ENCODE assay signal across 8 cellular contexts in the genomic region with DNA sequence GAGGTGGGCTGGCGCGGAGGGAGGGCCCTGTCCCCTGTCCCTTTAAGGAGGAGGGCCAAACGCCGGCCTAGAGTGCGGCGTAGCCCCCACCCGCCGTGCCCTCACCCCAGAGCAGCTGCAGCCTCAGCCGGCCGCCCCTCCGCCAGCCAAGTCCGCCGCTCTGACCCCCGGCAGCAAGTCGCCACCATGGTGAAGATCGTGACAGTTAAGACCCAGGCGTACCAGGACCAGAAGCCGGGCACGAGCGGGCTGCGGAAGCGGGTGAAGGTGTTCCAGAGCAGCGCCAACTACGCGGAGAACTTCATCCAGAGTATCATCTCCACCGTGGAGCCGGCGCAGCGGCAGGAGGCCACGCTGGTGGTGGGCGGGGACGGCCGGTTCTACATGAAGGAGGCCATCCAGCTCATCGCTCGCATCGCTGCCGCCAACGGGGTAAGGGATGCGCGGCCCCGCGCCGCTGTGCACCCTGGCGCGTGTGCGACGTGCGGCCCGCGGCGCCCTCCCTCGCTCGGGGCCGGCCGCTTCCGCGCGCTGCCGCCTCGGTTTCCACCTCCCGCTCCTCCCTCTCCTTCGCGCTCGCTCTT. TPM values are rescaled to one million over a fixed set of nuclear protein-coding genes. Genes with fewer than 3 reads are reported as not detected.
DNase-seq lines count a peak whose midpoint lies in the region; ATAC-seq, FAIRE-seq and TF ChIP-seq lines count a peak whose summit lies in the region.

PGM1 (plus strand) TSS at position 109 of the 584 bp plus-strand sequence; CDS start at position 187, 78 bp downstream.

- TF ChIP-seq POLR2A in A549 (IDR thresholded peaks at IDR 0.05; ENCODE audit: low read length) (peak; percentile 46), GM18526 (IDR thresholded peaks at IDR 0.05; ENCODE audit: extremely low read depth, insufficient read length) (peak; percentile 22)

- whole genome bisulfite sequencing in A549 (ENCODE audit: missing lambda C conversion rate), result no CpG with 5 or more reads among the region's 64 CpGs

- TF ChIP-seq CTCF in A549 (IDR thresholded peaks at IDR 0.05) (no peak), kidney epithelial cell (IDR thresholded peaks at IDR 0.05; ENCODE audit: insufficient read depth, low read length, poor library complexity, severe bottlenecking) (no peak)

- POLR2A ChIA-PET in A549 (lab: Yijun Ruan, JAX), result no interaction called here

- CTCF ChIA-PET in A549 (lab: Yijun Ruan, JAX), result interaction anchor here (0.5 to 1.2 kb wide), 2 partner anchors 260 to 653 kb away, joined by 3 to 4 read pairs; no protein-coding TSS in a partner anchor

- TF ChIP-seq RAD21 in A549 (conservative IDR thresholded peaks at IDR 0.05 in 1 of 2, IDR thresholded peaks at IDR 0.05 in 1 of 2), result no peak

- peaks cover 20% of the 10 kb centered on the region for H3K4me1 ChIP-seq in A549

- H3K4me3 ChIP-seq in A549, result peak within 1 kb of the TSS; percentile 96
- peak within 1 kb of the TSS; percentile 91 for H3K4me3 ChIP-seq in kidney epithelial cell (ENCODE audit: low read depth, low read length)

- H3K27ac ChIP-seq in A549, result peak within 1 kb of the TSS; percentile 91 to 93

- DNase-seq in A549 (ENCODE audit: low read depth in 1 of 2, low spot score in 1 of 2) (peak; percentile 31 to 76), NCI-H2171 treated with DMSO at 0.1 percent for 48 hours (lab: John Stamatoyannopoulos, UW) (peak; percentile 65), cerebellar cortex (ENCODE audit: low spot score) (peak; percentile 68), kidney epithelial cell (ENCODE audit: low read depth) (peak; percentile 43)
- peak; percentile 76 for DNase-seq in activated CD4-positive, CD25-positive, alpha-beta regulatory T cell treated with anti-CD3 and anti-CD28 coated beads, Interleukin-2, amount 50 U/mL, for 72 hours
- peak; percentile 67 to 69 for DNase-seq in stimulated activated CD4-positive, alpha-beta T cell treated with anti-CD3 and anti-CD28 coated beads, Interleukin-15, amount 100 ng/mL, for 48 hours (ENCODE audit: low read depth in 2 of 2)

- ATAC-seq in A549 (peak; percentile 90 to 91), HG03060 (IDR thresholded peaks at IDR 0.05; ENCODE audit: low read depth, unreplicated experiment) (peak; percentile 65)

- FAIRE-seq in A549 (lab: Jason Lieb, UNC), result no peak

- no peaks in the 10 kb centered on the region for H3K9me3 ChIP-seq in A549

- peak within 1 kb of the TSS; percentile 83 for H3K4me2 ChIP-seq in A549

- no peaks in the 10 kb centered on the region for H3K36me3 ChIP-seq in kidney epithelial cell (ENCODE audit: control insufficient read depth, insufficient read depth, low read length)

- no peak for TF ChIP-seq EP300 in A549 (IDR thresholded peaks at IDR 0.05)

- no peaks in the 10 kb centered on the region for H3K27me3 ChIP-seq in kidney epithelial cell (ENCODE audit: control insufficient read depth, insufficient read depth, low read length)

TF ChIP-seq in A549, 52 proteins besides CTCF, POLR2A, EP300 and RAD21:
- TF ChIP-seq CBX8 (IDR thresholded peaks at IDR 0.05) (no peak), USF2 (IDR thresholded peaks at IDR 0.05) (no peak), GATA3 (IDR thresholded peaks at IDR 0.05; ENCODE audit: borderline replicate concordance) (0 out of 2 replicates have a peak, but pooled peaks have one; percentile 19), HOXB13 (CRISPR knock-in tag; IDR thresholded peaks at IDR 0.05; ENCODE audit: low read depth) (no peak), ATOH8 (CRISPR knock-in tag; IDR thresholded peaks at IDR 0.05; ENCODE audit: low read depth) (no peak), FOSL2 (IDR thresholded peaks at IDR 0.05) (no peak), FOSL2 (CRISPR knock-in tag; IDR thresholded peaks at IDR 0.05) (no peak), ZNF302 (CRISPR knock-in tag; IDR thresholded peaks at IDR 0.05) (no peak), NPAS2 (CRISPR knock-in tag; IDR thresholded peaks at IDR 0.05; ENCODE audit: borderline replicate concordance) (no peak), HDAC2 (IDR thresholded peaks at IDR 0.05) (no peak), EHF (CRISPR knock-in tag; IDR thresholded peaks at IDR 0.05) (no peak), FOXS1 (CRISPR knock-in tag; IDR thresholded peaks at IDR 0.05) (no peak), HOXA7 (CRISPR knock-in tag; IDR thresholded peaks at IDR 0.05) (no peak), FOSB (CRISPR knock-in tag; IDR thresholded peaks at IDR 0.05) (no peak), MAZ (IDR thresholded peaks at IDR 0.05; ENCODE audit: borderline replicate concordance, low read depth, low read length) (no peak), SREBF2 (IDR thresholded peaks at IDR 0.05) (no peak), JUN (IDR thresholded peaks at IDR 0.05) (0 out of 5 replicates have a peak, but pooled peaks of 1 of the 2 experiments have one; percentile 1), HOXB5 (CRISPR knock-in tag; IDR thresholded peaks at IDR 0.05) (no peak), TP53 (CRISPR knock-in tag; IDR thresholded peaks at IDR 0.05) (no peak), BCL3 (IDR thresholded peaks at IDR 0.05) (0 out of 3 replicates have a peak, but pooled peaks have one; percentile 33), PHF8 (IDR thresholded peaks at IDR 0.05; ENCODE audit: borderline replicate concordance, low read depth) (peak; percentile 48; the same call in 1 of the 2 replicates), ESRRA (IDR thresholded peaks at IDR 0.05; ENCODE audit: borderline replicate concordance, low read length) (no peak), CEBPB (IDR thresholded peaks at IDR 0.05) (no peak), CHD4 (IDR thresholded peaks at IDR 0.05; ENCODE audit: borderline replicate concordance) (no peak), MAFK (IDR thresholded peaks at IDR 0.05; ENCODE audit: partially characterized antibody) (no peak), NR3C1 (IDR thresholded peaks at IDR 0.05) (no peak), RFX5 (IDR thresholded peaks at IDR 0.05) (no peak)
- TF ChIP-seq, protein P1, sequence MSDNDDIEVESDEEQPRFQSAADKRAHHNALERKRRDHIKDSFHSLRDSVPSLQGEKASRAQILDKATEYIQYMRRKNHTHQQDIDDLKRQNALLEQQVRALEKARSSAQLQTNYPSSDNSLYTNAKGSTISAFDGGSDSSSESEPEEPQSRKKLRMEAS (IDR thresholded peaks at IDR 0.05), result peak; percentile 36; the same call in 1 of the 2 replicates
- TF ChIP-seq, protein P2, sequence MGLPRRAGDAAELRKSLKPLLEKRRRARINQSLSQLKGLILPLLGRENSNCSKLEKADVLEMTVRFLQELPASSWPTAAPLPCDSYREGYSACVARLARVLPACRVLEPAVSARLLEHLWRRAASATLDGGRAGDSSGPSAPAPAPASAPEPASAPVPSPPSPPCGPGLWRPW (IDR thresholded peaks at IDR 0.05), result no peak
- TF ChIP-seq, protein P3, sequence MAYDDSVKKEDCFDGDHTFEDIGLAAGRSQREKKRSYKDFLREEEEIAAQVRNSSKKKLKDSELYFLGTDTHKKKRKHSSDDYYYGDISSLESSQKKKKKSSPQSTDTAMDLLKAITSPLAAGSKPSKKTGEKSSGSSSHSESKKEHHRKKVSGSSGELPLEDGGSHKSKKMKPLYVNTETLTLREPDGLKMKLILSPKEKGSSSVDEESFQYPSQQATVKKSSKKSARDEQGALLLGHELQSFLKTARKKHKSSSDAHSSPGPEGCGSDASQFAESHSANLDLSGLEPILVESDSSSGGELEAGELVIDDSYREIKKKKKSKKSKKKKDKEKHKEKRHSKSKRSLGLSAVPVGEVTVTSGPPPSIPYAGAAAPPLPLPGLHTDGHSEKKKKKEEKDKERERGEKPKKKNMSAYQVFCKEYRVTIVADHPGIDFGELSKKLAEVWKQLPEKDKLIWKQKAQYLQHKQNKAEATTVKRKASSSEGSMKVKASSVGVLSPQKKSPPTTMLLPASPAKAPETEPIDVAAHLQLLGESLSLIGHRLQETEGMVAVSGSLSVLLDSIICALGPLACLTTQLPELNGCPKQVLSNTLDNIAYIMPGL (CRISPR knock-in tag; IDR thresholded peaks at IDR 0.05; ENCODE audit: borderline replicate concordance), result no peak

RNA-seq across cellular contexts. Expression of gene PGM1, which starts in this region (rescaled TPM):
- polyA plus RNA-seq in A549 (2011; rRNA removed) (25.5 and 39.9 TPM in 2 replicates), A549 (2017; fragmentation: RNase III; extraction: RNeasy Plus Mini Kit Qiagen cat#74134 plus additional on column Dnase treatment) (44.8 to 51.4 TPM (median 50.2 TPM) in 3 replicates)
- 15.8 and 18.6 TPM in 2 replicates for polyA plus RNA-seq in A549 (2012; cell fraction: cytosol; rRNA removed)
- 15.3 and 21.8 TPM in 2 replicates for polyA plus RNA-seq in A549 (2012; cell fraction: nucleus; rRNA removed)
- 30.5 and 30.9 TPM in 2 replicates for polyA minus RNA-seq in A549 (2011; rRNA and poly(A)+ RNA removed)
- total RNA-seq in kidney epithelial cell, result 36.2 and 47.7 TPM in 2 replicates

Comparison
In these comparisons a context has a peak if more than half of its experiments do, and no peak if none do; other contexts are left out.
1. Peak in every context shown above with its lines: DNase-seq, ATAC-seq, H3K4me3 ChIP-seq and H3K27ac ChIP-seq.